Comparison of ENCODE assay signal across 17 cellular contexts in genomic region chr10:131049051-131049450, GRCh38.
DNase-seq lines count a peak whose midpoint lies in the region; ATAC-seq and TF ChIP-seq lines count a peak whose summit lies in the region.
"Had no signal": no experiment of that assay in that cellular context is flagged by ENCODE, and none has a peak within 500 bp of the region (broad histone marks: within the 10 kb centered on the region; RNA-seq: fewer than 3 reads in every experiment).

No MANE protein-coding gene starts in this region.

- intact Hi-C loops in upper lobe of right lung (cut with DNase I): no loop called here

- TF ChIP-seq CTCF in parathyroid adenoma (IDR thresholded peaks at IDR 0.05): no peak
- TF ChIP-seq CTCF in upper lobe of right lung (IDR thresholded peaks at IDR 0.05): no peak

- no peak for ATAC-seq in upper lobe of right lung
- ATAC-seq: naive thymus-derived CD8-positive, alpha-beta T cell; Right ventricle myocardium inferior; stimulated activated effector memory CD8-positive, alpha-beta T cell treated with anti-CD3 and anti-CD28 coated beads, Interleukin-12 subunit alpha, Interleukin-12 subunit beta, amount 100 ng/mL, for 72 hours had no signal

- H3K27me3 ChIP-seq in HUES64 (ENCODE audit: insufficient read depth, low read length) (no peaks in the 10 kb centered on the region), parathyroid adenoma (ENCODE audit: control insufficient read depth, insufficient read depth, low read length) (no peaks in the 10 kb centered on the region), upper lobe of right lung (peaks cover 13% of the 10 kb centered on the region)

- no peak overlapping the region for H3K4me2 ChIP-seq in parathyroid adenoma (ENCODE audit: low read length)

- H3K4me3 ChIP-seq in HUES64 (ENCODE audit: low read length) (peak overlapping the region; percentile 15; the same call in 1 of the 2 replicates), parathyroid adenoma (ENCODE audit: low read depth, low read length) (no peak overlapping the region), upper lobe of right lung (no peak overlapping the region)
- H3K4me3 ChIP-seq: tibial artery had no signal

- no peaks in the 10 kb centered on the region for H3K36me3 ChIP-seq in HUES64 (ENCODE audit: insufficient read depth, low read length)
- H3K36me3 ChIP-seq in parathyroid adenoma (ENCODE audit: control insufficient read depth, insufficient read depth, low read length): no peaks in the 10 kb centered on the region
- H3K36me3 ChIP-seq in upper lobe of right lung: no peaks in the 10 kb centered on the region
- H3K36me3 ChIP-seq: tibial artery had no signal

- peaks cover 22% of the 10 kb centered on the region for H3K4me1 ChIP-seq in HUES64 (ENCODE audit: insufficient read depth, low read length)
- peaks cover 6% of the 10 kb centered on the region for H3K4me1 ChIP-seq in parathyroid adenoma
- no peaks in the 10 kb centered on the region for H3K4me1 ChIP-seq in upper lobe of right lung
- H3K4me1 ChIP-seq: tibial artery had no signal

- H3K9me3 ChIP-seq in HUES64 (ENCODE audit: insufficient read depth, low read depth, low read length) (peaks cover 31% of the 10 kb centered on the region), parathyroid adenoma (ENCODE audit: control insufficient read depth, low read length) (no peaks in the 10 kb centered on the region), upper lobe of right lung (no peaks in the 10 kb centered on the region)
- H3K9me3 ChIP-seq: tibial artery had no signal

- WGBS in HUES64: 3% methylated on average over 4 of the region's 4 CpGs

- H3K9ac ChIP-seq in HUES64 (ENCODE audit: low read depth, low read length) (no peak overlapping the region), parathyroid adenoma (no peak overlapping the region)

- no peaks in the 10 kb centered on the region for H3K79me2 ChIP-seq in parathyroid adenoma

- H2AFZ ChIP-seq in parathyroid adenoma: peak overlapping the region; percentile 33

- H3K27ac ChIP-seq in HUES64 (ENCODE audit: low read depth, low read length): peak overlapping the region; percentile 90
- no peak overlapping the region for H3K27ac ChIP-seq in caudate nucleus (ENCODE audit: low read depth, low read length)
- H3K27ac ChIP-seq in parathyroid adenoma: no peak overlapping the region
- H3K27ac ChIP-seq in upper lobe of right lung: no peak overlapping the region
- H3K27ac ChIP-seq: tibial artery had no signal

- DNase-seq in NCI-H2029 (lab: John Stamatoyannopoulos, UW) (peak; percentile 72), caudate nucleus (lab: John Stamatoyannopoulos, UW) (peak in 34 of 61 donors; percentile 4 to 91 (median 38)), SIG-M5 (lab: John Stamatoyannopoulos, UW) (no peak), upper lobe of right lung (no peak)
- no peak for DNase-seq in activated CD8-positive, alpha-beta memory T cell treated with anti-CD3 and anti-CD28 coated beads, Interleukin-2, amount 50 U/mL, for 48 hours
- DNase-seq: activated CD4-positive, CD25-positive, alpha-beta regulatory T cell; amniotic stem cell; foreskin fibroblast; immature natural killer cell; mammary epithelial cell; naive thymus-derived CD8-positive, alpha-beta T cell; NCI-H1048; tibial artery had no signal

Comparison
In these comparisons a context has a peak if more than half of its experiments do, and no peak if none do; other contexts are left out.
1. DNase-seq: peak in NCI-H2029 (single experiment) and caudate nucleus (34 of 61); none in activated CD8-positive, alpha-beta memory T cell treated with anti-CD3 and anti-CD28 coated beads, Interleukin-2, amount 50 U/mL, for 48 hours (single experiment), SIG-M5 (single experiment) and upper lobe of right lung (single experiment).